8 cellular contexts compared by ENCODE assay signal in the genomic region with DNA sequence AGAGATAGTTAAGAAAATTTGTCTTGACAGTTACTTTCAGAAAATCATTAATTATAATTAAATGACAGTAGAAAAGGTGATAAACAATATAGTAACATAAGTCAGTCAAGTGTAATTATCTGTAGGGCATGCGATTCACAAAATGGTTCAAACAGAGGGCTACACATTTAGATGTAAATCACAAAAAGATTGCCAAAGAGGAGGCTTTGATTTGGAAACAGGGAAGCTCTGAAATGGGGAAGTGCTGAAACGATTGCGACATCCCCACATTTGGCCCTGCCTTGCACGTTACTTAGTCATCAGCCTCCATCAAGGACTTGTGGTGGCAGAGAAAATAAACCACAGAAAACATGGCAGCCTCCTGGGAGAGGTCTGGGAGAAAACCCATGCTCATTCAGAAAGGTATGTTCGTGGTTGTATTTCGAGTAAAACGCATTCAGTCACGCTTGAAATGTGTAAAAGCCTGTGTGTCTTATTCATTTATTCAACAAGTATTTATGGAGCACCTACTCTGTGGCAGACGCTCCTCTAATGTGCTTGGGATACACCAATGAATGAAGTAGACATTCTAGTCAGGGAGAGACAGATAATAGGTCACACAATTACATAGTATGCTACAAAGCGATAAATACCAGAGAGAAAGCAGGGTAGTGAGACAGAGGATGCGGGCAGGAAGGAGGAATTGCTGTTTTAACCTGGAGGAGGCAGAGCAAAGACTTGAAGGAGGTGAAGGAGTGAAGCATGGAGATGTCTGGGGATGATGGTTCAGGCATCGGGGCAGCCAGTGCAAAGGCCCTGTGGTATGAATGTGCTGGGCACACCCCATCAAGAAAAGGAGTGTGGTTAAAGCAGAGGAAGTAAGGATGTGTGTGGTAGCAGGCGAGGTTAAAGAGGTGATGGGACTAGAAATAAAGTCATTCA. TPM values are rescaled to one million over a fixed set of nuclear protein-coding genes. Genes with fewer than 3 reads are reported as not detected.
DNase-seq lines count a peak whose midpoint lies in the region; ATAC-seq and TF ChIP-seq lines count a peak whose summit lies in the region.

No MANE protein-coding gene starts in this region.

- H3K27me3 ChIP-seq in gastroesophageal sphincter (peaks cover 36% of the 10 kb centered on the region), psoas muscle (ENCODE audit: insufficient read depth in 3 of 3, low read length in 2 of 3) (peaks cover 2 to 14% (median 6%) of the 10 kb centered on the region in 3 donors)

- DNase-seq in DMS53 (lab: John Stamatoyannopoulos, UW) (peak; percentile 51), DMS53 treated with DMSO at 0.1 percent for 48 hours (lab: John Stamatoyannopoulos, UW; ENCODE audit: unreplicated experiment) (no peak), HuH-7 (ENCODE audit: low spot score) (peak; percentile 59), SW 1271 (lab: John Stamatoyannopoulos, UW) (peak; percentile 5 to 7), psoas muscle (peak; percentile 64 to 78), NCI-H82 (lab: John Stamatoyannopoulos, UW) (no peak)

- WGBS in gastroesophageal sphincter (ENCODE audit: low coverage in 1 of 2), 2 donors: 65 to 66% methylated on average over 8 to 13 of the region's 13 CpGs
- WGBS in psoas muscle, 3 donors: 55 to 63% (median 57%) methylated on average over 13 of the region's 13 CpGs

- no peaks in the 10 kb centered on the region for H3K4me1 ChIP-seq in gastroesophageal sphincter
- H3K4me1 ChIP-seq in psoas muscle: no peaks in the 10 kb centered on the region

- ATAC-seq in GM21786 (IDR thresholded peaks at IDR 0.05; ENCODE audit: unreplicated experiment) (peak; percentile 63), gastroesophageal sphincter (peak; percentile 85), psoas muscle (peak in 3 of 4 donors; percentile 56 to 65 (median 57))

- TF ChIP-seq CTCF in gastroesophageal sphincter (IDR thresholded peaks at IDR 0.05) (no peak), psoas muscle (IDR thresholded peaks at IDR 0.05) (no peak)

- TF ChIP-seq POLR2A in gastroesophageal sphincter (IDR thresholded peaks at IDR 0.05): no peak

- no peaks in the 10 kb centered on the region for H3K36me3 ChIP-seq in gastroesophageal sphincter
- H3K36me3 ChIP-seq in psoas muscle (ENCODE audit: insufficient read depth in 1 of 2, low read depth in 1 of 2): no peaks in the 10 kb centered on the region

- H3K4me3 ChIP-seq in gastroesophageal sphincter (no peak overlapping the region), psoas muscle (no peak overlapping the region)

- H3K9me3 ChIP-seq in gastroesophageal sphincter: no peaks in the 10 kb centered on the region
- H3K9me3 ChIP-seq in psoas muscle: no peaks in the 10 kb centered on the region

- TF ChIP-seq EP300 in gastroesophageal sphincter (IDR thresholded peaks at IDR 0.05): no peak

- intact Hi-C loops in psoas muscle (cut with DNase I): no loop called here

- H3K27ac ChIP-seq in gastroesophageal sphincter (peak overlapping the region in 1 of 4 donors; percentile 10), psoas muscle (no peak overlapping the region)

RNA-seq across cellular contexts. Expression of a gene that starts 7.8 kb away (rescaled TPM):
- total RNA-seq in gastroesophageal sphincter (10 to 100 TPM in 3 of 4 donors, 1 to 10 TPM in 1; 9.1 to 36.9 (median 26.4) TPM), psoas muscle (1 to 10 TPM; 1.2 to 2.3 (median 2.1) TPM)
- under 1 TPM; 0.17 to 0.31 (median 0.30) TPM for polyA plus RNA-seq in psoas muscle

Comparison
In these comparisons a context has a peak if more than half of its experiments do, and no peak if none do; other contexts are left out.
1. DNase-seq: peak in DMS53 (single experiment), HuH-7 (single experiment), SW 1271 (2 of 2) and psoas muscle (2 of 2); none in DMS53 treated with DMSO at 0.1 percent for 48 hours (single experiment) and NCI-H82 (single experiment).
2. Peak in every context shown above with its lines, with median percentiles within 50 percentile points of each other: ATAC-seq.